ENCODE assay signal across 8 cellular contexts in genomic region chr19:38975214-38975860, GRCh38. TPM values are rescaled to one million over a fixed set of nuclear protein-coding genes. Genes with fewer than 3 reads are reported as not detected.
DNase-seq lines count a peak whose midpoint lies in the region; TF ChIP-seq lines count a peak whose summit lies in the region.

FBXO17 (minus strand) TSS chr19:38975742; CDS start chr19:38950319, 25,423 bp downstream.

- TF ChIP-seq EP300 in esophagus muscularis mucosa (IDR thresholded peaks at IDR 0.05), result no peak

- H3K4me3 Mint-ChIP-seq in mesothelial cell of epicardium, result peak within 1 kb of the TSS; percentile 92
- H3K4me3 Mint-ChIP-seq in type B pancreatic cell, result peak within 1 kb of the TSS; percentile 97

- peaks cover 0 to 4% (median 0%) of the 10 kb centered on the region in 4 donors for H3K36me3 ChIP-seq in esophagus muscularis mucosa

- H3K27me3 Mint-ChIP-seq in mesothelial cell of epicardium (ENCODE audit: low read depth), result no peaks in the 10 kb centered on the region
- H3K27me3 Mint-ChIP-seq in type B pancreatic cell, result no peaks in the 10 kb centered on the region

- no peak for TF ChIP-seq CTCF in GM12864 (IDR thresholded peaks at IDR 0.05; ENCODE audit: low read depth, low read length, missing control alignments)
- no peak for TF ChIP-seq CTCF in esophagus muscularis mucosa (IDR thresholded peaks at IDR 0.05)
- no peak for TF ChIP-seq CTCF in mesothelial cell of epicardium (IDR thresholded peaks at IDR 0.05; ENCODE audit: unreplicated experiment)
- no peak for TF ChIP-seq CTCF in type B pancreatic cell (conservative IDR thresholded peaks at IDR 0.05)

- H3K27ac Mint-ChIP-seq in mesothelial cell of epicardium, result peak within 1 kb of the TSS; percentile 98
- H3K27ac Mint-ChIP-seq in type B pancreatic cell, result peak within 1 kb of the TSS; percentile 90

- intact Hi-C loops in esophagus muscularis mucosa (cut with DNase I), result no loop called here

- H3K4me1 Mint-ChIP-seq in mesothelial cell of epicardium (peaks cover 27% of the 10 kb centered on the region), type B pancreatic cell (ENCODE audit: unreplicated experiment) (peaks cover 31% of the 10 kb centered on the region)

- peak within 1 kb of the TSS; percentile 90 to 97 (median 92) for H3K27ac ChIP-seq in esophagus muscularis mucosa (replicated peaks in 1 of 4)

- H3K9me3 Mint-ChIP-seq in mesothelial cell of epicardium (peaks cover under 1% of the 10 kb centered on the region), type B pancreatic cell (no peaks in the 10 kb centered on the region)

- peaks cover 0 to 8% (median 0%) of the 10 kb centered on the region in 4 donors for H3K27me3 ChIP-seq in esophagus muscularis mucosa

- WGBS in esophagus muscularis mucosa, result 5% methylated on average over 23 of the region's 63 CpGs

- H3K4me3 ChIP-seq in GM12864 (ENCODE audit: low read depth, low read length) (peak within 1 kb of the TSS; percentile 26; the same call in 1 of the 2 replicates), esophagus muscularis mucosa (peak within 1 kb of the TSS; percentile 69 to 88 (median 70))

- H3K36me3 Mint-ChIP-seq in mesothelial cell of epicardium, result peaks cover 14% of the 10 kb centered on the region
- no peaks in the 10 kb centered on the region for H3K36me3 Mint-ChIP-seq in type B pancreatic cell

- peaks cover 13 to 39% (median 33%) of the 10 kb centered on the region in 4 donors for H3K4me1 ChIP-seq in esophagus muscularis mucosa

- no peaks in the 10 kb centered on the region for H3K9me3 ChIP-seq in esophagus muscularis mucosa

- TF ChIP-seq POLR2A in esophagus muscularis mucosa (IDR thresholded peaks at IDR 0.05; ENCODE audit: low read depth), result no peak

- DNase-seq in GM12864 (ENCODE audit: low read depth) (no peak), SK-N-DZ (ENCODE audit: low spot score) (peak; percentile 38), esophagus muscularis mucosa (ENCODE audit: extremely low spot score) (no peak), mesothelial cell of epicardium (ENCODE audit: low spot score in 2 of 2, unreplicated experiment in 2 of 2) (peak; percentile 39 to 67), type B pancreatic cell (ENCODE audit: extremely low spot score, unreplicated experiment) (peak; percentile 75), NCI-H748 treated with DMSO at 0.1 percent for 48 hours (lab: John Stamatoyannopoulos, UW) (no peak), NCI-H1417 (lab: John Stamatoyannopoulos, UW) (no peak), HUDEP-2 (lab: John Stamatoyannopoulos, UW; ENCODE audit: unreplicated experiment in 76 of 76) (no peak)

RNA-seq across cellular contexts. Expression of gene FBXO17, which starts in this region (rescaled TPM):
- 11.6 and 22.8 TPM in 2 replicates for polyA plus RNA-seq in SK-N-DZ (2014; cell fraction: cytosol; rRNA removed)
- 16.7 and 17.5 TPM in 2 replicates for polyA plus RNA-seq in SK-N-DZ (2014; cell fraction: nucleus; rRNA removed)
- 10 to 100 TPM; 24.9 to 47.8 (median 34.8) TPM for total RNA-seq in esophagus muscularis mucosa
- 72.7 to 77.3 TPM (median 72.8 TPM) in 3 replicates for total RNA-seq in mesothelial cell of epicardium
- total RNA-seq in type B pancreatic cell (ENCODE audit: low replicate concordance), result 10.6 and 26.0 TPM in 2 replicates

Comparison
In these comparisons a context has a peak if more than half of its experiments do, and no peak if none do; other contexts are left out.
1. DNase-seq: peak in SK-N-DZ (single experiment), mesothelial cell of epicardium (2 of 2) and type B pancreatic cell (single experiment); none in GM12864 (single experiment), esophagus muscularis mucosa (single experiment), NCI-H748 treated with DMSO at 0.1 percent for 48 hours (single experiment), NCI-H1417 (0 of 3) and HUDEP-2 (0 of 76).